ENCODE assay signal across 19 cellular contexts in the genomic region with DNA sequence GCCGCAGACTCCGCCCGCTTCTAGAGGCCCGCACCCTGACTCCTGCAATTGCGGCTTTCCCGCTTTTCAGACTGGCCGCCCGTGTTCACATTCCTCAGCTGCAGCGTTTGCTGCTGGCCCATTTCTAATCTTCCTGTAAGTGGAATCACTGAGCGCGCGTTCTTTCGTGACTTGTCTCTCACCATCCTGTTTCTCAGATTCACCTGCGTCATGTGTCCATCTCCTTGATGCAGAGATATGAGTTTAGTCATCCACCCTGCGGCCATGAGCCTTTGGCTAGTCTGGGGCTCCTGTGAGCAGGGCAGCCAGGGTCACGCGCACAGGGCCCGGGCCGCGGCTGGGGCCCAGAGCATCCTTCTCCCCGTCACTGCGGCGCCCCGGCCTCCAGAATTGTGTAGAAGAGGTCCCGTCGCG.
A peak's percentile ranks its signal among the peaks of the same experiment; 100 is the strongest.
DNase-seq lines count a peak whose midpoint lies in the region; ATAC-seq, FAIRE-seq and TF ChIP-seq lines count a peak whose summit lies in the region.
"Had no signal": no experiment of that assay in that cellular context is flagged by ENCODE, and none has a peak within 500 bp of the region (broad histone marks: within the 10 kb centered on the region; RNA-seq: fewer than 3 reads in every experiment).

No MANE protein-coding gene starts in this region.

- H3K4me2 ChIP-seq in osteoblast (ENCODE audit: insufficient read depth, low read length) (no peak overlapping the region), smooth muscle cell (no peak overlapping the region)
- H3K4me2 ChIP-seq: A549 had no signal

- no peak overlapping the region for H3K9ac ChIP-seq in smooth muscle cell (ENCODE audit: low read depth)

- TF ChIP-seq EP300 in esophagus muscularis mucosa (IDR thresholded peaks at IDR 0.05): no peak

- TF ChIP-seq CTCF in osteoblast (IDR thresholded peaks at IDR 0.05; ENCODE audit: extremely low read depth, low read depth, low read length) (no peak), esophagus muscularis mucosa (IDR thresholded peaks at IDR 0.05) (no peak), foreskin fibroblast (IDR thresholded peaks at IDR 0.05; ENCODE audit: low read depth, low read length) (no peak), smooth muscle cell (IDR thresholded peaks at IDR 0.05; ENCODE audit: borderline replicate concordance, insufficient read depth, poor library complexity, severe bottlenecking) (no peak)

- ATAC-seq in T-helper 17 cell: no peak
- ATAC-seq: A549; CD8-positive, alpha-beta T cell had no signal

- DNase-seq in T-helper 17 cell (no peak), islet precursor cell (peak; percentile 51), osteoblast (ENCODE audit: insufficient read length, low spot score, missing footprints) (peak; percentile 69), esophagus muscularis mucosa (ENCODE audit: extremely low spot score) (no peak), frontal cortex (ENCODE audit: low spot score in 2 of 2) (no peak), foreskin fibroblast (no peak), smooth muscle cell (lab: John Stamatoyannopoulos, UW; ENCODE audit: unreplicated experiment) (no peak)
- DNase-seq: CD8-positive, alpha-beta T cell; COR-L47; DMS153; DMS79 treated with DMSO at 0.1 percent for 48 hours; EL had no signal

- no peak overlapping the region for H3K4me3 ChIP-seq in osteoblast (ENCODE audit: insufficient read depth, low read length)
- H3K4me3 ChIP-seq in esophagus muscularis mucosa: no peak overlapping the region
- H3K4me3 ChIP-seq in foreskin fibroblast (ENCODE audit: low read depth in 1 of 2, low read length in 2 of 2): no peak overlapping the region
- H3K4me3 ChIP-seq in smooth muscle cell: no peak overlapping the region
- H3K4me3 ChIP-seq: A549 had no signal

- H3K27ac ChIP-seq in osteoblast (ENCODE audit: low read depth, low read length) (no peak overlapping the region), esophagus muscularis mucosa (replicated peaks in 1 of 4) (no peak overlapping the region), smooth muscle cell (ENCODE audit: low read depth) (no peak overlapping the region)
- H3K27ac ChIP-seq: HL-60 had no signal

- peaks cover 37% of the 10 kb centered on the region for H3K4me1 Mint-ChIP-seq in T-helper 17 cell

- no peak for FAIRE-seq in frontal cortex (lab: Jason Lieb, UNC)
- FAIRE-seq: A549, D721Med, G401.6, GM12891, GM19239 had no signal

- 95% methylated on average over 27 of the region's 27 CpGs for WGBS in esophagus muscularis mucosa
- 96% methylated on average over 27 of the region's 27 CpGs for WGBS in smooth muscle cell (ENCODE audit: low lambda C conversion rate)

- no peaks in the 10 kb centered on the region for H3K79me2 ChIP-seq in osteoblast (ENCODE audit: insufficient read depth, low read length)
- no peaks in the 10 kb centered on the region for H3K79me2 ChIP-seq in smooth muscle cell (ENCODE audit: low read depth)

- H2AFZ ChIP-seq in osteoblast (ENCODE audit: low read length): no peak overlapping the region
- H2AFZ ChIP-seq in smooth muscle cell (ENCODE audit: low read depth): no peak overlapping the region

- no peaks in the 10 kb centered on the region for H3K36me3 Mint-ChIP-seq in T-helper 17 cell (ENCODE audit: low read depth)

- no peak for TF ChIP-seq POLR2A in esophagus muscularis mucosa (IDR thresholded peaks at IDR 0.05; ENCODE audit: low read depth)

- no peaks in the 10 kb centered on the region for H4K20me1 ChIP-seq in osteoblast (ENCODE audit: insufficient read depth, low read length)
- peaks cover 5% of the 10 kb centered on the region for H4K20me1 ChIP-seq in smooth muscle cell (ENCODE audit: low read depth)

- peaks cover 16% of the 10 kb centered on the region for H3F3A ChIP-seq in smooth muscle cell (ENCODE audit: low read depth)

- H3K27me3 ChIP-seq in osteoblast (ENCODE audit: insufficient read depth, low read length) (peaks cover 20% of the 10 kb centered on the region), esophagus muscularis mucosa (no peaks in the 10 kb centered on the region), smooth muscle cell (ENCODE audit: low read depth) (no peaks in the 10 kb centered on the region)

- intact Hi-C loops in esophagus muscularis mucosa (cut with DNase I): no loop called here

- H3K4me3 Mint-ChIP-seq in T-helper 17 cell: no peak overlapping the region
- H3K4me3 Mint-ChIP-seq: CD14-positive monocyte; CD8-positive, alpha-beta T cell had no signal

- H3K9me3 ChIP-seq in T-helper 17 cell (ENCODE audit: control insufficient read depth, low read length, poor library complexity, severe bottlenecking) (peaks cover 4% of the 10 kb centered on the region), osteoblast (ENCODE audit: low read depth, low read length) (no peaks in the 10 kb centered on the region), esophagus muscularis mucosa (no peaks in the 10 kb centered on the region), smooth muscle cell (replicated peaks; ENCODE audit: low read depth) (no peaks in the 10 kb centered on the region)
- H3K9me3 ChIP-seq: A549 had no signal

- peaks cover 2% of the 10 kb centered on the region for H3K36me3 ChIP-seq in osteoblast (ENCODE audit: insufficient read depth, low read length)
- H3K36me3 ChIP-seq in esophagus muscularis mucosa: peaks cover 0 to 22% (median 4%) of the 10 kb centered on the region in 4 donors
- H3K36me3 ChIP-seq in smooth muscle cell (ENCODE audit: low read depth): no peaks in the 10 kb centered on the region

- no peaks in the 10 kb centered on the region for H3K27me3 Mint-ChIP-seq in T-helper 17 cell

- H3K27ac Mint-ChIP-seq in T-helper 17 cell: peak overlapping the region; percentile 47
- H3K27ac Mint-ChIP-seq: CD14-positive monocyte; CD8-positive, alpha-beta T cell had no signal

- H3K4me1 ChIP-seq in osteoblast (ENCODE audit: insufficient read depth, low read length) (peaks cover 5% of the 10 kb centered on the region), esophagus muscularis mucosa (peaks cover 0 to 11% (median 11%) of the 10 kb centered on the region in 4 donors), smooth muscle cell (ENCODE audit: low read depth) (peaks cover 12% of the 10 kb centered on the region)

Comparison
In these comparisons a context has a peak if more than half of its experiments do, and no peak if none do; other contexts are left out.
1. DNase-seq: peak in islet precursor cell (single experiment) and osteoblast (single experiment); none in T-helper 17 cell (0 of 3), esophagus muscularis mucosa (single experiment), frontal cortex (0 of 2), foreskin fibroblast (0 of 2) and smooth muscle cell (single experiment).